ENCODE assay signal across 12 cellular contexts in genomic region chr5:65062684-65063083, GRCh38.
DNase-seq lines count a peak whose midpoint lies in the region; ATAC-seq, FAIRE-seq and TF ChIP-seq lines count a peak whose summit lies in the region.
"Had no signal": no experiment of that assay in that cellular context is flagged by ENCODE, and none has a peak within 500 bp of the region (broad histone marks: within the 10 kb centered on the region; RNA-seq: fewer than 3 reads in every experiment).

No MANE protein-coding gene starts in this region.

- H3K27ac ChIP-seq in mesenchymal stem cell (ENCODE audit: low read length, poor library complexity, severe bottlenecking) = no peak overlapping the region

- WGBS in mesenchymal stem cell = 10% methylated on average over 4 of the region's 5 CpGs

- no peak overlapping the region for H3K14ac ChIP-seq in mesenchymal stem cell (ENCODE audit: low read length in 2 of 2)

- H3K79me1 ChIP-seq in mesenchymal stem cell (replicated peaks; ENCODE audit: low read length, poor library complexity, severe bottlenecking) = no peaks in the 10 kb centered on the region

- H3K4ac ChIP-seq in mesenchymal stem cell (ENCODE audit: low read depth in 1 of 2, low read length in 2 of 2) = no peak overlapping the region

- no peaks in the 10 kb centered on the region for H3K36me3 ChIP-seq in bronchial epithelial cell (ENCODE audit: control insufficient read depth, insufficient read depth, low read length)
- no peaks in the 10 kb centered on the region for H3K36me3 ChIP-seq in mesenchymal stem cell (ENCODE audit: control insufficient read depth in 1 of 2, insufficient read depth in 2 of 2, low read depth in 1 of 2, low read length in 2 of 2)

- no peak overlapping the region for H2BK5ac ChIP-seq in mesenchymal stem cell (ENCODE audit: low read depth, low read length, poor library complexity, severe bottlenecking)

- no peak overlapping the region for H3K4me3 ChIP-seq in bronchial epithelial cell (ENCODE audit: low read depth, low read length)
- peak overlapping the region in 1 of 2 experiments; percentile 41 for H3K4me3 ChIP-seq in mesenchymal stem cell (ENCODE audit: insufficient read depth in 1 of 2, low read depth in 1 of 2, low read length in 2 of 2)

- CTCF ChIA-PET in WTC11 (lab: Charles Lee) = no interaction called here

- in situ Hi-C loops in ACHN (cut with HindIII; ENCODE audit: low pct_ligation_motif_present, low pct_unique_long_range_greater_than_20kb, low sequenced_read_pairs) = no loop called here

- DNase-seq in ACHN (peak; percentile 52), bronchial epithelial cell (ENCODE audit: low read depth) (peak; percentile 96), mesenchymal stem cell (peak; percentile 96), WTC11 (ENCODE audit: low spot score) (no peak), CD1c-positive myeloid dendritic cell (ENCODE audit: extremely low spot score) (no peak)
- DNase-seq in activated T-helper 2 cell treated with anti-CD3 and anti-CD28 coated beads, Interferon-gamma antibody, Interleukin-2, Interleukin-4, amounts not matched to agents 10 μg/mL and 5 μg/mL and 100 μg/mL, durations not matched to agents 14 hours and 24 hours and 36 hours (ENCODE audit: low spot score) = no peak
- DNase-seq: Caco-2; foreskin melanocyte; NCI-H1417 treated with DMSO at 0.1 percent for 48 hours; stimulated activated CD4-positive, alpha-beta T cell treated with anti-CD3 and anti-CD28 coated beads, Interleukin-1b, Interleukin-23, amount 100 ng/mL, for 48 hours had no signal

- H3K4me1 Mint-ChIP-seq in IgD-negative memory B cell (peaks cover 34 to 56% (median 47%) of the 10 kb centered on the region in 3 donors), WTC11 (peaks cover 14% of the 10 kb centered on the region)
- H3K4me1 Mint-ChIP-seq in activated T-helper 2 cell treated with anti-CD3 and anti-CD28 coated beads, Interferon-gamma antibody, Interleukin-2, Interleukin-4, amounts not matched to agents 10 μg/mL and 5 μg/mL and 100 μg/mL, durations not matched to agents 14 hours and 24 hours and 36 hours (ENCODE audit: low read depth) = peaks cover 2% of the 10 kb centered on the region

- peak overlapping the region; percentile 76 for H3K9ac ChIP-seq in mesenchymal stem cell (ENCODE audit: low read length)

- H4K8ac ChIP-seq in mesenchymal stem cell (ENCODE audit: low read length) = no peak overlapping the region

- H2AFZ ChIP-seq in mesenchymal stem cell (ENCODE audit: low read depth, low read length) = no peak overlapping the region

- peaks cover 2% of the 10 kb centered on the region for H3K4me1 ChIP-seq in mesenchymal stem cell (ENCODE audit: control insufficient read depth, insufficient read depth, low read depth, low read length)
- H3K4me1 ChIP-seq: Caco-2 had no signal

- H3K27ac Mint-ChIP-seq in IgD-negative memory B cell (peak overlapping the region in 2 of 3 donors; percentile 66 to 76), WTC11 (no peak overlapping the region)
- H3K27ac Mint-ChIP-seq in activated T-helper 2 cell treated with anti-CD3 and anti-CD28 coated beads, Interferon-gamma antibody, Interleukin-2, Interleukin-4, amounts not matched to agents 10 μg/mL and 5 μg/mL and 100 μg/mL, durations not matched to agents 14 hours and 24 hours and 36 hours = no peak overlapping the region

- H3K23ac ChIP-seq in mesenchymal stem cell (ENCODE audit: low read length in 2 of 2) = no peak overlapping the region

- POLR2A ChIA-PET in WTC11 (lab: Charles Lee) = no interaction called here

- no peaks in the 10 kb centered on the region for H3K27me3 Mint-ChIP-seq in IgD-negative memory B cell
- peaks cover 13% of the 10 kb centered on the region for H3K27me3 Mint-ChIP-seq in activated T-helper 2 cell treated with anti-CD3 and anti-CD28 coated beads, Interferon-gamma antibody, Interleukin-2, Interleukin-4, amounts not matched to agents 10 μg/mL and 5 μg/mL and 100 μg/mL, durations not matched to agents 14 hours and 24 hours and 36 hours (ENCODE audit: low read depth)
- no peaks in the 10 kb centered on the region for H3K27me3 Mint-ChIP-seq in WTC11 (ENCODE audit: low read depth)

- peaks cover 0 to under 1% (median 0%) of the 10 kb centered on the region in 3 donors for H3K9me3 Mint-ChIP-seq in IgD-negative memory B cell
- no peaks in the 10 kb centered on the region for H3K9me3 Mint-ChIP-seq in activated T-helper 2 cell treated with anti-CD3 and anti-CD28 coated beads, Interferon-gamma antibody, Interleukin-2, Interleukin-4, amounts not matched to agents 10 μg/mL and 5 μg/mL and 100 μg/mL, durations not matched to agents 14 hours and 24 hours and 36 hours
- H3K9me3 Mint-ChIP-seq in WTC11 = peaks cover 23% of the 10 kb centered on the region

- no peak overlapping the region for H2BK120ac ChIP-seq in mesenchymal stem cell (ENCODE audit: low read depth, low read length)

- H3K4me3 Mint-ChIP-seq in IgD-negative memory B cell = peak overlapping the region in 1 of 4 donors; percentile 34
- no peak overlapping the region for H3K4me3 Mint-ChIP-seq in activated T-helper 2 cell treated with anti-CD3 and anti-CD28 coated beads, Interferon-gamma antibody, Interleukin-2, Interleukin-4, amounts not matched to agents 10 μg/mL and 5 μg/mL and 100 μg/mL, durations not matched to agents 14 hours and 24 hours and 36 hours (ENCODE audit: low read depth)
- no peak overlapping the region for H3K4me3 Mint-ChIP-seq in WTC11

- H3K36me3 Mint-ChIP-seq in IgD-negative memory B cell (no peaks in the 10 kb centered on the region), WTC11 (peaks cover 2% of the 10 kb centered on the region; the same call in 1 of the 2 replicates)
- no peaks in the 10 kb centered on the region for H3K36me3 Mint-ChIP-seq in activated T-helper 2 cell treated with anti-CD3 and anti-CD28 coated beads, Interferon-gamma antibody, Interleukin-2, Interleukin-4, amounts not matched to agents 10 μg/mL and 5 μg/mL and 100 μg/mL, durations not matched to agents 14 hours and 24 hours and 36 hours (ENCODE audit: low read depth)

- no peak for TF ChIP-seq CTCF in bronchial epithelial cell (IDR thresholded peaks at IDR 0.05; ENCODE audit: insufficient read depth, low read length, severe bottlenecking)
- TF ChIP-seq CTCF in WTC11 (IDR thresholded peaks at IDR 0.05) = no peak

- no peaks in the 10 kb centered on the region for H3K9me3 ChIP-seq in mesenchymal stem cell (ENCODE audit: control insufficient read depth, low read length)
- H3K9me3 ChIP-seq: Caco-2 had no signal

- H3K18ac ChIP-seq in mesenchymal stem cell (ENCODE audit: low read depth in 1 of 2, low read length in 2 of 2) = peak overlapping the region; percentile 78 to 80

- no peaks in the 10 kb centered on the region for H3K27me3 ChIP-seq in bronchial epithelial cell (ENCODE audit: control insufficient read depth, insufficient read depth, low read length)
- H3K27me3 ChIP-seq in mesenchymal stem cell (ENCODE audit: control insufficient read depth in 1 of 2, insufficient read depth in 1 of 2, low read length in 2 of 2) = no peaks in the 10 kb centered on the region

- no peak overlapping the region for H2BK15ac ChIP-seq in mesenchymal stem cell (ENCODE audit: low read depth, poor library complexity, severe bottlenecking)

- intact Hi-C loops in activated T-helper 2 cell treated with anti-CD3 and anti-CD28 coated beads, Interferon-gamma antibody, Interleukin-2, Interleukin-4, amounts not matched to agents 10 μg/mL and 5 μg/mL and 100 μg/mL, durations not matched to agents 14 hours and 24 hours and 36 hours (cut with micrococcal nuclease) = no loop called here

- H4K91ac ChIP-seq in mesenchymal stem cell (ENCODE audit: low read length) = no peak overlapping the region

- ATAC-seq in WTC11 (no peak), GM18870 (IDR thresholded peaks at IDR 0.05; ENCODE audit: unreplicated experiment) (no peak)

- peak overlapping the region; percentile 33 to 96 for H2BK12ac ChIP-seq in mesenchymal stem cell (ENCODE audit: low read length in 2 of 2)

- no peak overlapping the region for H2AK5ac ChIP-seq in mesenchymal stem cell (ENCODE audit: low read length, severe bottlenecking)

- FAIRE-seq in bronchial epithelial cell (lab: Jason Lieb, UNC) = peak; percentile 85

- no peak overlapping the region for H3K4me2 ChIP-seq in mesenchymal stem cell (ENCODE audit: low read length, poor library complexity, severe bottlenecking)

TF ChIP-seq in WTC11, 78 proteins besides CTCF, POLR2A, EP300 and RAD21:
- no peak for TF ChIP-seq ZNF263 (CRISPR knock-in tag; IDR thresholded peaks at IDR 0.05; ENCODE audit: low read depth)
- no peak for TF ChIP-seq FOXK1 (CRISPR knock-in tag; IDR thresholded peaks at IDR 0.05)
- TF ChIP-seq, protein P1, sequence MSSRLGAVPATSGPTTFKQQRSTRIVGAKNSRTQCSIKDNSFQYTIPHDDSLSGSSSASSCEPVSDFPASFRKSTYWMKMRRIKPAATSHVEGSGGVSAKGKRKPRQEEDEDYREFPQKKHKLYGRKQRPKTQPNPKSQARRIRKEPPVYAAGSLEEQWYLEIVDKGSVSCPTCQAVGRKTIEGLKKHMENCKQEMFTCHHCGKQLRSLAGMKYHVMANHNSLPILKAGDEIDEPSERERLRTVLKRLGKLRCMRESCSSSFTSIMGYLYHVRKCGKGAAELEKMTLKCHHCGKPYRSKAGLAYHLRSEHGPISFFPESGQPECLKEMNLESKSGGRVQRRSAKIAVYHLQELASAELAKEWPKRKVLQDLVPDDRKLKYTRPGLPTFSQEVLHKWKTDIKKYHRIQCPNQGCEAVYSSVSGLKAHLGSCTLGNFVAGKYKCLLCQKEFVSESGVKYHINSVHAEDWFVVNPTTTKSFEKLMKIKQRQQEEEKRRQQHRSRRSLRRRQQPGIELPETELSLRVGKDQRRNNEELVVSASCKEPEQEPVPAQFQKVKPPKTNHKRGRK (CRISPR knock-in tag; IDR thresholded peaks at IDR 0.05; ENCODE audit: borderline replicate concordance) = no peak
- TF ChIP-seq ATF6 (CRISPR knock-in tag; IDR thresholded peaks at IDR 0.05) = no peak

Comparison
In these comparisons a context has a peak if more than half of its experiments do, and no peak if none do; other contexts are left out.
1. DNase-seq: peak in ACHN (single experiment), bronchial epithelial cell (single experiment) and mesenchymal stem cell (single experiment); none in activated T-helper 2 cell treated with anti-CD3 and anti-CD28 coated beads, Interferon-gamma antibody, Interleukin-2, Interleukin-4, amounts not matched to agents 10 μg/mL and 5 μg/mL and 100 μg/mL, durations not matched to agents 14 hours and 24 hours and 36 hours (single experiment), WTC11 (single experiment) and CD1c-positive myeloid dendritic cell (single experiment).
2. H3K27ac Mint-ChIP-seq: peak in IgD-negative memory B cell (2 of 3); none in activated T-helper 2 cell treated with anti-CD3 and anti-CD28 coated beads, Interferon-gamma antibody, Interleukin-2, Interleukin-4, amounts not matched to agents 10 μg/mL and 5 μg/mL and 100 μg/mL, durations not matched to agents 14 hours and 24 hours and 36 hours (single experiment) and WTC11 (single experiment).